In the genomic region with DNA sequence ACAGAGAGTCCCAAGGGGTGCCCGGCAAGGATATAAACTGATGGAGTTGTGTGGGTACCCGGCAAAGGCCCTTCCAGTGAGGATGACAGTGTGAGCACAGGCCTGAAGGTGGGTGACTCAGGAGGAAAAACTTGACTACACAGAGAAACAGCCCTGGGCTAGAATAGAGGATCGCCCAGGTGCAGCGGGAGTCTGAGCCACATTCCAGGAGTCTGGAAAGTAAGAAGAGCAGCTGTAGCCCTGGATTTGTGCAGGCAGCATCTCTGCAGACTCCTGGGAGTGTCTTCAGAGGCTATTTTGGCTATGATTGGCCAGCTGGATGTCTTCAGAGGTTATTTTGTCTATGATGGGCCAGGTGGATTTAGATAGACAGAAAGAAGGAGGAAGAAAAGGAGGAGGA, we compare ENCODE assay signal across 25 cellular contexts.
"Had no signal": no experiment of that assay in that cellular context is flagged by ENCODE, and none has a peak within 500 bp of the region (broad histone marks: within the 10 kb centered on the region; RNA-seq: fewer than 3 reads in every experiment).

No MANE protein-coding gene starts in this region.

- H3K27ac ChIP-seq: stomach, suprapubic skin, thoracic aorta, thyroid gland, tibial artery, tibial nerve, transverse colon, upper lobe of left lung, upper lobe of right lung, uterus, vagina had no signal

- H3K4me1 ChIP-seq: stomach, suprapubic skin, thyroid gland, tibial artery, tibial nerve, transverse colon, upper lobe of left lung, upper lobe of right lung, uterus, vagina had no signal

- ATAC-seq: stimulated activated effector memory CD8-positive, alpha-beta T cell treated with anti-CD3 and anti-CD28 coated beads, Interleukin-12 subunit alpha, Interleukin-12 subunit beta, amount 100 ng/mL, for 72 hours; stimulated activated memory B cell treated with anti-CD40 and anti-IgM and Interleukin-4, amounts not matched to agents 10 μg/mL and 1 μg/mL and 100 μg/mL, for 72 hours; stimulated activated naive B cell treated with anti-CD40 and anti-IgM and Interleukin-4, amounts not matched to agents 10 μg/mL and 1 μg/mL and 100 μg/mL, for 72 hours; stimulated activated naive CD8-positive, alpha-beta T cell treated with anti-CD3 and anti-CD28 coated beads, Interleukin-15, amount 100 ng/mL, for 72 hours; stimulated activated naive CD8-positive, alpha-beta T cell treated with anti-CD3 and anti-CD28 coated beads, Interleukin-15, Interleukin-2, amounts not matched to agents 100 U/mL and 50 U/mL, for 24 hours; upper lobe of right lung had no signal

- H3K27me3 ChIP-seq: stomach, thyroid gland, tibial artery, tibial nerve, transverse colon, upper lobe of left lung, upper lobe of right lung, uterus, vagina had no signal

- H3K4me3 ChIP-seq: stomach, suprapubic skin, thoracic aorta, thyroid gland, tibial artery, tibial nerve, transverse colon, upper lobe of left lung, upper lobe of right lung, uterus, vagina had no signal

- H3K36me3 ChIP-seq: stomach, suprapubic skin, thoracic aorta, thyroid gland, tibial artery, tibial nerve, transverse colon, upper lobe of left lung, upper lobe of right lung, uterus, vagina had no signal

- DNase-seq: stimulated activated CD4-positive, alpha-beta T cell treated with anti-CD3 and anti-CD28 coated beads, Interleukin-2, amount 100 ng/mL, for 24 hours; stimulated activated CD4-positive, alpha-beta T cell treated with anti-CD3 and anti-CD28 coated beads, Interleukin-2, amount 100 ng/mL, for 48 hours; stimulated activated CD4-positive, alpha-beta T cell treated with anti-CD3 and anti-CD28 coated beads, Interleukin-4, amount 100 ng/mL, for 1 hour; stimulated activated CD4-positive, alpha-beta T cell treated with anti-CD3 and anti-CD28 coated beads, Interleukin-4, amount 100 ng/mL, for 24 hours; stimulated activated CD4-positive, alpha-beta T cell treated with anti-CD3 and anti-CD28 coated beads, Interleukin-4, amount 100 ng/mL, for 4 hours; stimulated activated CD8-positive, alpha-beta memory T cell treated with anti-CD3 and anti-CD28 coated beads, Interleukin-4, amount 100 ng/mL, for 48 hours; stimulated activated naive B cell treated with anti-CD40 and anti-IgM and Interleukin-4, amounts not matched to agents 10 μg/mL and 1 μg/mL and 100 μg/mL, for 72 hours; stimulated activated naive CD4-positive, alpha-beta T cell; stimulated activated naive CD4-positive, alpha-beta T cell treated with Interleukin-2 at 50 U/mL for 16 hours; stimulated activated naive CD8-positive, alpha-beta T cell treated with anti-CD3 and anti-CD28 coated beads, Interleukin-15, amount 100 ng/mL, for 72 hours; stimulated activated naive CD8-positive, alpha-beta T cell treated with anti-CD3 and anti-CD28 coated beads, Interleukin-15, Interleukin-2, amounts not matched to agents 100 U/mL and 50 U/mL, for 24 hours; stomach; substantia nigra; thyroid gland; tibial artery; transverse colon; upper lobe of left lung; upper lobe of right lung; uterus had no signal

- H3K9me3 ChIP-seq: stomach, suprapubic skin, thoracic aorta, thyroid gland, tibial artery, tibial nerve, transverse colon, upper lobe of left lung, upper lobe of right lung, uterus, vagina had no signal
